In genomic region chr18:3566851-3567250, GRCh38 we compare ENCODE assay signal across 8 cellular contexts.
"Had no signal": no experiment of that assay in that cellular context is flagged by ENCODE, and none has a peak within 500 bp of the region (broad histone marks: within the 10 kb centered on the region; RNA-seq: fewer than 3 reads in every experiment).

No MANE protein-coding gene starts in this region.

- FAIRE-seq: HepG2, HTR-8/SVneo had no signal

- H3K27ac ChIP-seq: HL-60, KMS-11 had no signal

- ATAC-seq: HepG2 had no signal

- H3K9ac ChIP-seq: KMS-11 had no signal

- H3K4me2 ChIP-seq: KMS-11 had no signal

- DNase-seq: IMR-90, Kasumi-1, KBM-7, KG1 had no signal
